Comparison of ENCODE assay signal across 1 cellular context in the genomic region with DNA sequence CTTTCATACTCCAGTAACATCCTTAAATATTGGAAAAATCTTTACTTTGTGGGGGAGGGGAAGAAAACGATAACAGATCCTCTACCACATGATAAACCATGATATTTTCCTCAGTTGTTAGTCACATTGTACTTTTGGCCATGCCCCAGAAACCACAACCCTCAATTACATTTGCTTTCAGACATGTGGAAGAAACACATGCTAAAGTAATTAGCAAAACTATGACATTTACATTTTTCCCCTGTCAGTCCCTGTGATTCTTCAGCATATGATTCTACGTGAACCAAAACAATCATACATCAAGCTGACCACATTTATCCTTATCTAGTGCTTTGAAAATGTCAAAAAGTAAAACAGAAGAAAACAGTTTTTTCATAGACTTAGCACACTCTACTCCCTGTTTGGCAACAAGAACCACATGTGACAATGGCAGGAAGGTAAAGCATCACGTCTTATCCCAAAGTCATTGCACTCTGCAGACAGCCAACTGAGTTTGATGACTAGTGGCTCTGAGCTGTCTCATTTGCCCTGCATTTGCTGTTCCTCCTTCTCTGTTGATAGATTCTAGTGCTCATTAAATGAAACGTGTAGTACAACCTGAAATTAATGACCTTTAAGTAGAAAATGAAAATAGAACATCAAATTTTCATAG.
TF ChIP-seq lines count a peak whose summit lies in the region.

No MANE protein-coding gene starts in this region.

TF ChIP-seq in HCT116, 20 proteins besides CTCF, POLR2A, EP300 and RAD21 (continued from another document):
- TF ChIP-seq, protein P1, sequence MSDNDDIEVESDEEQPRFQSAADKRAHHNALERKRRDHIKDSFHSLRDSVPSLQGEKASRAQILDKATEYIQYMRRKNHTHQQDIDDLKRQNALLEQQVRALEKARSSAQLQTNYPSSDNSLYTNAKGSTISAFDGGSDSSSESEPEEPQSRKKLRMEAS (IDR thresholded peaks at IDR 0.05): no peak
- TF ChIP-seq JUND (IDR thresholded peaks at IDR 0.05) (no peak), EGR1 (IDR thresholded peaks at IDR 0.05; ENCODE audit: low read depth) (no peak)
TF ChIP-seq in HCT116: peak in this region for 0.
